2 cellular contexts compared by ENCODE assay signal in the genomic region with DNA sequence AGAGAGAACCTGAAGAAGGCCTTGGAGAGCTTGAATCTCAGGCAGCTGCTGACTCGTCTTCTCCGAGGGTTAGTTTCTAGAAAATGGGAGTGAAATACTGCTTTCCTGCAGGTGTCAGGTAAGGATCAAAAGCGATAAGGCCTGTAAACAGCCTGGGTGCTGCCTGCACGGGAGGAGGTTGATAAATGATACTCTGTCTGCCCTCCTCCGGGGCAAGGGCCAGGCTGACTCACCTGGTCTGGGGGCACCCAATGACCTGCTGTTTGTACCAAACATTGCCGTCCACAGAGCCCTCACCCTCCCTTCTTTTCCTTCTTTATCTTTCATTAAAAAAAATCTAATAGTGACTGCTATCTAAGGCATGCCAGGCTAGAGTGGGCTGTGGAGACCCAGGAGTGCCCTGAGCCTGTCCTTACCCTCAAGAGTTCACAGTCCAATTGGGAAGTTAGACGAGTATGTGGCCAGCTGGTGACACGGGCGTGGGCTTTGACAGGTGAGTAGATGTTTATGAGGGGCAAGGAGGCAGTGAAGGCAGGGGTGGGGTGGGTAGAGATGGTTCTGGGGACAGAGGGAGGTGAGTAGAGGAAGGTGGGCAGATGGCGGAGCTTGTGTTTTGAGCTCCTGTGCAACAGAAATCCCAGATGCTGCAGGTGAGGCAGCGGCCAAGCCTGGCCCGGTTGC.
TF ChIP-seq lines count a peak whose summit lies in the region.

No MANE protein-coding gene starts in this region.

TF ChIP-seq in HepG2, 621 proteins besides CTCF, POLR2A, EP300 and RAD21 (continued from another document and continues in another):
- TF ChIP-seq, protein P1, sequence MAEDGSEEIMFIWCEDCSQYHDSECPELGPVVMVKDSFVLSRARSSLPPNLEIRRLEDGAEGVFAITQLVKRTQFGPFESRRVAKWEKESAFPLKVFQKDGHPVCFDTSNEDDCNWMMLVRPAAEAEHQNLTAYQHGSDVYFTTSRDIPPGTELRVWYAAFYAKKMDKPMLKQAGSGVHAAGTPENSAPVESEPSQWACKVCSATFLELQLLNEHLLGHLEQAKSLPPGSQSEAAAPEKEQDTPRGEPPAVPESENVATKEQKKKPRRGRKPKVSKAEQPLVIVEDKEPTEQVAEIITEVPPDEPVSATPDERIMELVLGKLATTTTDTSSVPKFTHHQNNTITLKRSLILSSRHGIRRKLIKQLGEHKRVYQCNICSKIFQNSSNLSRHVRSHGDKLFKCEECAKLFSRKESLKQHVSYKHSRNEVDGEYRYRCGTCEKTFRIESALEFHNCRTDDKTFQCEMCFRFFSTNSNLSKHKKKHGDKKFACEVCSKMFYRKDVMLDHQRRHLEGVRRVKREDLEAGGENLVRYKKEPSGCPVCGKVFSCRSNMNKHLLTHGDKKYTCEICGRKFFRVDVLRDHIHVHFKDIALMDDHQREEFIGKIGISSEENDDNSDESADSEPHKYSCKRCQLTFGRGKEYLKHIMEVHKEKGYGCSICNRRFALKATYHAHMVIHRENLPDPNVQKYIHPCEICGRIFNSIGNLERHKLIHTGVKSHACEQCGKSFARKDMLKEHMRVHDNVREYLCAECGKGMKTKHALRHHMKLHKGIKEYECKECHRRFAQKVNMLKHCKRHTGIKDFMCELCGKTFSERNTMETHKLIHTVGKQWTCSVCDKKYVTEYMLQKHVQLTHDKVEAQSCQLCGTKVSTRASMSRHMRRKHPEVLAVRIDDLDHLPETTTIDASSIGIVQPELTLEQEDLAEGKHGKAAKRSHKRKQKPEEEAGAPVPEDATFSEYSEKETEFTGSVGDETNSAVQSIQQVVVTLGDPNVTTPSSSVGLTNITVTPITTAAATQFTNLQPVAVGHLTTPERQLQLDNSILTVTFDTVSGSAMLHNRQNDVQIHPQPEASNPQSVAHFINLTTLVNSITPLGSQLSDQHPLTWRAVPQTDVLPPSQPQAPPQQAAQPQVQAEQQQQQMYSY (CRISPR knock-in tag; IDR thresholded peaks at IDR 0.05): no peak
- TF ChIP-seq, protein P2, sequence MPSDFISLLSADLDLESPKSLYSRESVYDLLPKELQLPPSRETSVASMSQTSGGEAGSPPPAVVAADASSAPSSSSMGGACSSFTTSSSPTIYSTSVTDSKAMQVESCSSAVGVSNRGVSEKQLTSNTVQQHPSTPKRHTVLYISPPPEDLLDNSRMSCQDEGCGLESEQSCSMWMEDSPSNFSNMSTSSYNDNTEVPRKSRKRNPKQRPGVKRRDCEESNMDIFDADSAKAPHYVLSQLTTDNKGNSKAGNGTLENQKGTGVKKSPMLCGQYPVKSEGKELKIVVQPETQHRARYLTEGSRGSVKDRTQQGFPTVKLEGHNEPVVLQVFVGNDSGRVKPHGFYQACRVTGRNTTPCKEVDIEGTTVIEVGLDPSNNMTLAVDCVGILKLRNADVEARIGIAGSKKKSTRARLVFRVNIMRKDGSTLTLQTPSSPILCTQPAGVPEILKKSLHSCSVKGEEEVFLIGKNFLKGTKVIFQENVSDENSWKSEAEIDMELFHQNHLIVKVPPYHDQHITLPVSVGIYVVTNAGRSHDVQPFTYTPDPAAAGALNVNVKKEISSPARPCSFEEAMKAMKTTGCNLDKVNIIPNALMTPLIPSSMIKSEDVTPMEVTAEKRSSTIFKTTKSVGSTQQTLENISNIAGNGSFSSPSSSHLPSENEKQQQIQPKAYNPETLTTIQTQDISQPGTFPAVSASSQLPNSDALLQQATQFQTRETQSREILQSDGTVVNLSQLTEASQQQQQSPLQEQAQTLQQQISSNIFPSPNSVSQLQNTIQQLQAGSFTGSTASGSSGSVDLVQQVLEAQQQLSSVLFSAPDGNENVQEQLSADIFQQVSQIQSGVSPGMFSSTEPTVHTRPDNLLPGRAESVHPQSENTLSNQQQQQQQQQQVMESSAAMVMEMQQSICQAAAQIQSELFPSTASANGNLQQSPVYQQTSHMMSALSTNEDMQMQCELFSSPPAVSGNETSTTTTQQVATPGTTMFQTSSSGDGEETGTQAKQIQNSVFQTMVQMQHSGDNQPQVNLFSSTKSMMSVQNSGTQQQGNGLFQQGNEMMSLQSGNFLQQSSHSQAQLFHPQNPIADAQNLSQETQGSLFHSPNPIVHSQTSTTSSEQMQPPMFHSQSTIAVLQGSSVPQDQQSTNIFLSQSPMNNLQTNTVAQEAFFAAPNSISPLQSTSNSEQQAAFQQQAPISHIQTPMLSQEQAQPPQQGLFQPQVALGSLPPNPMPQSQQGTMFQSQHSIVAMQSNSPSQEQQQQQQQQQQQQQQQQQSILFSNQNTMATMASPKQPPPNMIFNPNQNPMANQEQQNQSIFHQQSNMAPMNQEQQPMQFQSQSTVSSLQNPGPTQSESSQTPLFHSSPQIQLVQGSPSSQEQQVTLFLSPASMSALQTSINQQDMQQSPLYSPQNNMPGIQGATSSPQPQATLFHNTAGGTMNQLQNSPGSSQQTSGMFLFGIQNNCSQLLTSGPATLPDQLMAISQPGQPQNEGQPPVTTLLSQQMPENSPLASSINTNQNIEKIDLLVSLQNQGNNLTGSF (CRISPR knock-in tag; IDR thresholded peaks at IDR 0.05): no peak
- TF ChIP-seq, protein P3, sequence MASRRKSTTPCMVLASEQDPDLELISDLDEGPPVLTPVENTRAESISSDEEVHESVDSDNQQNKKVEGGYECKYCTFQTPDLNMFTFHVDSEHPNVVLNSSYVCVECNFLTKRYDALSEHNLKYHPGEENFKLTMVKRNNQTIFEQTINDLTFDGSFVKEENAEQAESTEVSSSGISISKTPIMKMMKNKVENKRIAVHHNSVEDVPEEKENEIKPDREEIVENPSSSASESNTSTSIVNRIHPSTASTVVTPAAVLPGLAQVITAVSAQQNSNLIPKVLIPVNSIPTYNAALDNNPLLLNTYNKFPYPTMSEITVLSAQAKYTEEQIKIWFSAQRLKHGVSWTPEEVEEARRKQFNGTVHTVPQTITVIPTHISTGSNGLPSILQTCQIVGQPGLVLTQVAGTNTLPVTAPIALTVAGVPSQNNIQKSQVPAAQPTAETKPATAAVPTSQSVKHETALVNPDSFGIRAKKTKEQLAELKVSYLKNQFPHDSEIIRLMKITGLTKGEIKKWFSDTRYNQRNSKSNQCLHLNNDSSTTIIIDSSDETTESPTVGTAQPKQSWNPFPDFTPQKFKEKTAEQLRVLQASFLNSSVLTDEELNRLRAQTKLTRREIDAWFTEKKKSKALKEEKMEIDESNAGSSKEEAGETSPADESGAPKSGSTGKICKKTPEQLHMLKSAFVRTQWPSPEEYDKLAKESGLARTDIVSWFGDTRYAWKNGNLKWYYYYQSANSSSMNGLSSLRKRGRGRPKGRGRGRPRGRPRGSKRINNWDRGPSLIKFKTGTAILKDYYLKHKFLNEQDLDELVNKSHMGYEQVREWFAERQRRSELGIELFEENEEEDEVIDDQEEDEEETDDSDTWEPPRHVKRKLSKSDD (CRISPR knock-in tag; IDR thresholded peaks at IDR 0.05; ENCODE audit: low read depth): no peak
- TF ChIP-seq ZFP90 (CRISPR knock-in tag; IDR thresholded peaks at IDR 0.05; ENCODE audit: borderline replicate concordance): no peak
- no peak for TF ChIP-seq TGIF2 (CRISPR knock-in tag; IDR thresholded peaks at IDR 0.05)
- no peak for TF ChIP-seq ZFP62 (CRISPR knock-in tag; IDR thresholded peaks at IDR 0.05)
- no peak for TF ChIP-seq ZNF44 (CRISPR knock-in tag; IDR thresholded peaks at IDR 0.05)

TF ChIP-seq in HEK293T, 16 proteins besides CTCF, POLR2A, EP300 and RAD21 (continued from another document):
- TF ChIP-seq, protein P4, sequence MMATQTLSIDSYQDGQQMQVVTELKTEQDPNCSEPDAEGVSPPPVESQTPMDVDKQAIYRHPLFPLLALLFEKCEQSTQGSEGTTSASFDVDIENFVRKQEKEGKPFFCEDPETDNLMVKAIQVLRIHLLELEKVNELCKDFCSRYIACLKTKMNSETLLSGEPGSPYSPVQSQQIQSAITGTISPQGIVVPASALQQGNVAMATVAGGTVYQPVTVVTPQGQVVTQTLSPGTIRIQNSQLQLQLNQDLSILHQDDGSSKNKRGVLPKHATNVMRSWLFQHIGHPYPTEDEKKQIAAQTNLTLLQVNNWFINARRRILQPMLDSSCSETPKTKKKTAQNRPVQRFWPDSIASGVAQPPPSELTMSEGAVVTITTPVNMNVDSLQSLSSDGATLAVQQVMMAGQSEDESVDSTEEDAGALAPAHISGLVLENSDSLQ (IDR thresholded peaks at IDR 0.05): no peak
